Comparison of ENCODE assay signal across 22 cellular contexts in genomic region chr18:31565345-31565744, GRCh38. TPM values are rescaled to one million over a fixed set of nuclear protein-coding genes. Genes with fewer than 3 reads are reported as not detected.
"Had no signal": no experiment of that assay in that cellular context is flagged by ENCODE, and none has a peak within 500 bp of the region (broad histone marks: within the 10 kb centered on the region; RNA-seq: fewer than 3 reads in every experiment).

No MANE protein-coding gene starts in this region.

- H3K36me3 ChIP-seq: SJSA1 had no signal

- H3K9me3 ChIP-seq: SJSA1 had no signal

- H3K27ac ChIP-seq: HL-60, SJSA1, SK-N-MC had no signal

- H3K4me3 ChIP-seq: SJSA1, SK-N-MC had no signal

- H3K4me1 ChIP-seq: SJSA1 had no signal

- DNase-seq: KBM-7, MV-4-11, NCI-H1048, NCI-H1105 treated with DMSO at 0.1 percent for 48 hours, NCI-H1417 treated with DMSO at 0.1 percent for 48 hours, NCI-H146, NCI-H1694 treated with DMSO at 0.1 percent for 48 hours, NCI-H1930, NCI-H2081, NCI-H2107, NCI-H2227 treated with DMSO at 0.1 percent for 48 hours, NCI-H526 treated with DMSO at 0.1 percent for 48 hours, NCI-H774, Right ventricle myocardium superior, RPMI8226, SIG-M5 had no signal

- H3K27me3 ChIP-seq: SJSA1 had no signal

RNA-seq across cellular contexts. Expression of gene TTR, which starts 26.3 kb away (rescaled TPM):
- total RNA-seq: LHCN-M2, MCF 10A, NCI-H460, Right ventricle myocardium superior, SJSA1 had no signal
